11 cellular contexts compared by ENCODE assay signal in genomic region chr6:39792501-39793450, GRCh38. TPM values are rescaled to one million over a fixed set of nuclear protein-coding genes. Genes with fewer than 3 reads are reported as not detected.
DNase-seq lines count a peak whose midpoint lies in the region; ATAC-seq and TF ChIP-seq lines count a peak whose summit lies in the region.
"Had no signal": no experiment of that assay in that cellular context is flagged by ENCODE, and none has a peak within 500 bp of the region (broad histone marks: within the 10 kb centered on the region; RNA-seq: fewer than 3 reads in every experiment).

No MANE protein-coding gene starts in this region.

- H3K9me3 ChIP-seq in adrenal gland (replicated peaks in 1 of 3) (no peaks in the 10 kb centered on the region), hepatocyte (ENCODE audit: low read depth) (no peaks in the 10 kb centered on the region), psoas muscle (no peaks in the 10 kb centered on the region)

- no peak overlapping the region for H3K27ac Mint-ChIP-seq in activated CD8-positive, alpha-beta memory T cell treated with anti-CD3 and anti-CD28 coated beads, Interleukin-2, amount 10 ng/mL, durations not matched to agents 7 days and 5 days

- no peaks in the 10 kb centered on the region for H3K36me3 Mint-ChIP-seq in activated CD8-positive, alpha-beta memory T cell treated with anti-CD3 and anti-CD28 coated beads, Interleukin-2, amount 10 ng/mL, durations not matched to agents 7 days and 5 days

- peak; percentile 29 for DNase-seq in DMS53 treated with DMSO at 0.1 percent for 48 hours (lab: John Stamatoyannopoulos, UW; ENCODE audit: unreplicated experiment)
- peak in 3 of 7 donors; percentile 25 to 40 (median 33) for DNase-seq in adrenal gland
- DNase-seq in hepatocyte (ENCODE audit: low spot score), result no peak
- DNase-seq in psoas muscle, result peak; percentile 34 to 69
- no peak for DNase-seq in T1000 (lab: John Stamatoyannopoulos, UW)
- DNase-seq in activated CD8-positive, alpha-beta memory T cell treated with anti-CD3 and anti-CD28 coated beads, Interleukin-2, amount 10 ng/mL, durations not matched to agents 7 days and 5 days, result no peak
- no peak for DNase-seq in DMS153 (lab: John Stamatoyannopoulos, UW)
- DNase-seq: cortex of kidney, T-helper 1 cell had no signal

- 6 to 12% (median 10%) methylated on average over 23 to 33 of the region's 33 CpGs for WGBS in adrenal gland, 4 donors
- WGBS in hepatocyte (ENCODE audit: low lambda C conversion rate, missing lambda C conversion rate), result 26% methylated on average over 33 of the region's 33 CpGs
- WGBS in psoas muscle, 3 donors, result 19 to 28% (median 26%) methylated on average over 31 to 33 of the region's 33 CpGs

- ATAC-seq in psoas muscle (peak in 2 of 4 donors; percentile 22 to 39), GM19328 (IDR thresholded peaks at IDR 0.05; ENCODE audit: unreplicated experiment) (no peak)
- ATAC-seq in activated CD8-positive, alpha-beta memory T cell treated with anti-CD3 and anti-CD28 coated beads, Interleukin-2, amount 10 ng/mL, durations not matched to agents 7 days and 5 days, result no peak

- H3K4me2 ChIP-seq in hepatocyte, result peak overlapping the region; percentile 99
- H3K4me2 ChIP-seq: KMS-11 had no signal

- peaks cover 25% of the 10 kb centered on the region for H3K79me2 ChIP-seq in hepatocyte

- TF ChIP-seq CTCF in adrenal gland (IDR thresholded peaks at IDR 0.05) (peak in 1 of 6 experiments; percentile 11), hepatocyte (IDR thresholded peaks at IDR 0.05; ENCODE audit: poor library complexity) (no peak), psoas muscle (IDR thresholded peaks at IDR 0.05) (no peak)

- peaks cover 3 to 41% of the 10 kb centered on the region in 2 donors for H3K4me1 ChIP-seq in adrenal gland (replicated peaks in 1 of 2)
- H3K4me1 ChIP-seq in hepatocyte (ENCODE audit: insufficient read depth), result peaks cover 16% of the 10 kb centered on the region
- peaks cover 20% of the 10 kb centered on the region for H3K4me1 ChIP-seq in psoas muscle

- H3K4me3 ChIP-seq in adrenal gland, result peak overlapping the region in 3 of 4 donors; percentile 19 to 69 (median 44)
- H3K4me3 ChIP-seq in hepatocyte, result peak overlapping the region; percentile 89
- H3K4me3 ChIP-seq in psoas muscle, result peak overlapping the region; percentile 89

- H3K9me3 Mint-ChIP-seq in activated CD8-positive, alpha-beta memory T cell treated with anti-CD3 and anti-CD28 coated beads, Interleukin-2, amount 10 ng/mL, durations not matched to agents 7 days and 5 days (ENCODE audit: low read depth), result no peaks in the 10 kb centered on the region

- no peaks in the 10 kb centered on the region for H3K4me1 Mint-ChIP-seq in activated CD8-positive, alpha-beta memory T cell treated with anti-CD3 and anti-CD28 coated beads, Interleukin-2, amount 10 ng/mL, durations not matched to agents 7 days and 5 days

- peaks cover 48% of the 10 kb centered on the region for H3K27me3 Mint-ChIP-seq in activated CD8-positive, alpha-beta memory T cell treated with anti-CD3 and anti-CD28 coated beads, Interleukin-2, amount 10 ng/mL, durations not matched to agents 7 days and 5 days

- TF ChIP-seq POLR2A in adrenal gland (IDR thresholded peaks at IDR 0.05), result no peak

- H4K20me1 ChIP-seq in hepatocyte (ENCODE audit: insufficient read depth, poor library complexity, severe bottlenecking), result peaks cover 2% of the 10 kb centered on the region

- intact Hi-C loops in adrenal gland (cut with DNase I), result no loop called here
- intact Hi-C loops in psoas muscle (cut with DNase I), result loop anchor here in 1 of 2 donors (5.0 kb wide), 1 partner anchor 90 kb away; no protein-coding TSS in a partner anchor

- CTCF ChIA-PET in activated CD8-positive, alpha-beta memory T cell treated with anti-CD3 and anti-CD28 coated beads, Interleukin-2, amount 10 ng/mL, durations not matched to agents 7 days and 5 days (lab: Charles Lee), result no interaction called here

- no peak overlapping the region for H3K4me3 Mint-ChIP-seq in activated CD8-positive, alpha-beta memory T cell treated with anti-CD3 and anti-CD28 coated beads, Interleukin-2, amount 10 ng/mL, durations not matched to agents 7 days and 5 days

- no peaks in the 10 kb centered on the region for H3K9me2 ChIP-seq in hepatocyte (replicated peaks; ENCODE audit: insufficient read depth)

- no peaks in the 10 kb centered on the region for H3K27me3 ChIP-seq in adrenal gland
- peaks cover 8% of the 10 kb centered on the region for H3K27me3 ChIP-seq in hepatocyte
- no peaks in the 10 kb centered on the region for H3K27me3 ChIP-seq in psoas muscle (ENCODE audit: insufficient read depth in 3 of 3, low read length in 2 of 3)

- no peaks in the 10 kb centered on the region for H3K36me3 ChIP-seq in adrenal gland (replicated peaks in 1 of 2)
- H3K36me3 ChIP-seq in hepatocyte (replicated peaks; ENCODE audit: insufficient read depth, low read depth), result no peaks in the 10 kb centered on the region
- no peaks in the 10 kb centered on the region for H3K36me3 ChIP-seq in psoas muscle (ENCODE audit: insufficient read depth in 1 of 2, low read depth in 1 of 2)

- H2AFZ ChIP-seq in hepatocyte, result peak overlapping the region; percentile 88

- peak overlapping the region in 3 of 5 donors; percentile 59 to 82 (median 72) for H3K27ac ChIP-seq in adrenal gland
- peak overlapping the region; percentile 86 for H3K27ac ChIP-seq in hepatocyte
- H3K27ac ChIP-seq in psoas muscle, result peak overlapping the region; percentile 82
- H3K27ac ChIP-seq: KMS-11 had no signal

RNA-seq across cellular contexts. Expression of gene DAAM2, which starts 0.6 kb away (rescaled TPM):
- total RNA-seq in adrenal gland (10 to 100 TPM; 39.0 to 72.1 (median 56.5) TPM), hepatocyte (11.4 and 15.1 TPM in 2 replicates), psoas muscle (10 to 100 TPM; 10.7 to 67.1 (median 23.4) TPM)
- polyA plus RNA-seq in adrenal gland (10 to 100 TPM; 28.1 to 50.6 (median 31.6) TPM), hepatocyte (8.3 and 11.7 TPM in 2 replicates), psoas muscle (10 to 100 TPM in 2 of 3 donors, 1 to 10 TPM in 1; 7.0 to 43.8 (median 31.4) TPM)
- not detected for total RNA-seq in activated CD8-positive, alpha-beta memory T cell treated with anti-CD3 and anti-CD28 coated beads, Interleukin-2, amount 10 ng/mL, durations not matched to agents 7 days and 5 days

Comparison
In these comparisons a context has a peak if more than half of its experiments do, and no peak if none do; other contexts are left out.
1. DNase-seq: peak in DMS53 treated with DMSO at 0.1 percent for 48 hours (single experiment) and psoas muscle (2 of 2); none in hepatocyte (single experiment), T1000 (single experiment), activated CD8-positive, alpha-beta memory T cell treated with anti-CD3 and anti-CD28 coated beads, Interleukin-2, amount 10 ng/mL, durations not matched to agents 7 days and 5 days (single experiment) and DMS153 (single experiment).
2. RNA of gene DAAM2, which starts 0.6 kb away (total RNA-seq): 39.0 to 72.1 TPM in adrenal gland, 10.7 to 67.1 TPM in psoas muscle and 11.4 to 15.1 TPM in hepatocyte; not detected in activated CD8-positive, alpha-beta memory T cell treated with anti-CD3 and anti-CD28 coated beads, Interleukin-2, amount 10 ng/mL, durations not matched to agents 7 days and 5 days; every median in the first group is over 10 times any median in the second.
3. Peak in every context shown above with its lines, with median percentiles within 50 percentile points of each other: H3K27ac ChIP-seq and H3K4me3 ChIP-seq.